ENCODE assay signal across 19 cellular contexts in genomic region chr12:114400395-114400794, GRCh38. TPM values are rescaled to one million over a fixed set of nuclear protein-coding genes. Genes with fewer than 3 reads are reported as not detected.
DNase-seq lines count a peak whose midpoint lies in the region; ATAC-seq and TF ChIP-seq lines count a peak whose summit lies in the region.
"Had no signal": no experiment of that assay in that cellular context is flagged by ENCODE, and none has a peak within 500 bp of the region (broad histone marks: within the 10 kb centered on the region; RNA-seq: fewer than 3 reads in every experiment).

No MANE protein-coding gene starts in this region.

- H3K4me3 Mint-ChIP-seq in osteocyte (ENCODE audit: unreplicated experiment) = no peak overlapping the region

- no peaks in the 10 kb centered on the region for H3K9me3 ChIP-seq in adipocyte (ENCODE audit: control insufficient read depth, low read length)
- H3K9me3 ChIP-seq: SJCRH30 had no signal

- H3K27ac Mint-ChIP-seq in osteocyte (ENCODE audit: unreplicated experiment) = no peak overlapping the region
- H3K27ac Mint-ChIP-seq: activated T-helper 2 cell treated with anti-CD3 and anti-CD28 coated beads, Interferon-gamma antibody, Interleukin-2, Interleukin-4, amounts not matched to agents 10 μg/mL and 5 μg/mL and 100 μg/mL, durations not matched to agents 14 hours and 24 hours and 36 hours had no signal

- peaks cover 93% of the 10 kb centered on the region for H3K27me3 Mint-ChIP-seq in osteocyte (ENCODE audit: unreplicated experiment)

- DNase-seq in EH (ENCODE audit: low read depth) = peak; percentile 63
- no peak for DNase-seq in adipocyte (ENCODE audit: low read depth)
- peak; percentile 52 for DNase-seq in left ventricle myocardium superior
- DNase-seq in osteocyte (ENCODE audit: extremely low spot score, unreplicated experiment) = peak; percentile 80
- no peak for DNase-seq in stimulated activated CD4-positive, alpha-beta T cell treated with anti-CD3 and anti-CD28 coated beads, Interleukin-1b, Interleukin-23, amount 100 ng/mL, for 48 hours
- no peak for DNase-seq in activated CD4-positive, alpha-beta T cell treated with anti-CD3 and anti-CD28 coated beads, Interleukin-2, amount 50 U/mL, for 48 hours
- DNase-seq: amygdala; GDM1; head of caudate nucleus; kidney glomerular epithelial cell; NCI-H510A treated with DMSO at 0.1 percent for 48 hours; SJCRH30; stimulated activated naive CD4-positive, alpha-beta T cell treated with Interleukin-2 at 50 U/mL for 16 hours; trophoblast cell had no signal

- H3K4me3 ChIP-seq in adipocyte (ENCODE audit: low read length) = peak overlapping the region; percentile 67
- H3K4me3 ChIP-seq: SJCRH30 had no signal

- H3K36me3 ChIP-seq in adipocyte (ENCODE audit: control insufficient read depth, insufficient read depth, low read length, severe bottlenecking) = no peaks in the 10 kb centered on the region
- H3K36me3 ChIP-seq: SJCRH30 had no signal

- no peaks in the 10 kb centered on the region for H3K36me3 Mint-ChIP-seq in osteocyte (ENCODE audit: unreplicated experiment)

- no peaks in the 10 kb centered on the region for H3K27me3 ChIP-seq in adipocyte (replicated peaks; ENCODE audit: control insufficient read depth, insufficient read depth, low read length)

- no peak for ATAC-seq in left ventricle myocardium superior
- no peak for ATAC-seq in HG03521 (IDR thresholded peaks at IDR 0.05; ENCODE audit: unreplicated experiment)
- ATAC-seq in GM21529 (IDR thresholded peaks at IDR 0.05; ENCODE audit: unreplicated experiment) = no peak

- peaks cover 11% of the 10 kb centered on the region for H3K4me1 ChIP-seq in adipocyte (ENCODE audit: control insufficient read depth, insufficient read depth, low read length)
- H3K4me1 ChIP-seq: SJCRH30 had no signal

- TF ChIP-seq CTCF in osteocyte (IDR thresholded peaks at IDR 0.05) = no peak

- H3K4me1 Mint-ChIP-seq in osteocyte (ENCODE audit: unreplicated experiment) = peaks cover 3% of the 10 kb centered on the region

- no peaks in the 10 kb centered on the region for H3K9me3 Mint-ChIP-seq in osteocyte (ENCODE audit: unreplicated experiment)
- H3K9me3 Mint-ChIP-seq: activated T-helper 2 cell treated with anti-CD3 and anti-CD28 coated beads, Interferon-gamma antibody, Interleukin-2, Interleukin-4, amounts not matched to agents 10 μg/mL and 5 μg/mL and 100 μg/mL, durations not matched to agents 14 hours and 24 hours and 36 hours had no signal

- H3K9ac ChIP-seq in adipocyte (ENCODE audit: low read length) = peak overlapping the region; percentile 65

- intact Hi-C loops in left ventricle myocardium superior (cut with micrococcal nuclease) = no loop called here

RNA-seq across cellular contexts. Expression of gene TBX5, which starts 5.5 kb away (rescaled TPM):
- total RNA-seq in left ventricle myocardium superior (73.5 TPM), osteocyte (not detected in 2 replicates)
- total RNA-seq: activated T-helper 2 cell treated with anti-CD3 and anti-CD28 coated beads, Interferon-gamma antibody, Interleukin-2, Interleukin-4, amounts not matched to agents 10 μg/mL and 5 μg/mL and 100 μg/mL, durations not matched to agents 14 hours and 24 hours and 36 hours; M059J; SJCRH30; T-helper 2 cell treated with Interferon-gamma antibody and Interleukin-4, amounts not matched to agents 100 ng/mL and 5 ng/mL, for 36 hours had no signal

Comparison
In these comparisons a context has a peak if more than half of its experiments do, and no peak if none do; other contexts are left out.
1. DNase-seq: peak in EH (single experiment), left ventricle myocardium superior (single experiment) and osteocyte (single experiment); none in adipocyte (single experiment), stimulated activated CD4-positive, alpha-beta T cell treated with anti-CD3 and anti-CD28 coated beads, Interleukin-1b, Interleukin-23, amount 100 ng/mL, for 48 hours (single experiment) and activated CD4-positive, alpha-beta T cell treated with anti-CD3 and anti-CD28 coated beads, Interleukin-2, amount 50 U/mL, for 48 hours (0 of 2).
2. RNA of gene TBX5, which starts 5.5 kb away (total RNA-seq): 73.5 TPM in left ventricle myocardium superior (single experiment); not detected in osteocyte; every median in the first group is over 10 times any median in the second.